31 cellular contexts compared by ENCODE assay signal in the genomic region with DNA sequence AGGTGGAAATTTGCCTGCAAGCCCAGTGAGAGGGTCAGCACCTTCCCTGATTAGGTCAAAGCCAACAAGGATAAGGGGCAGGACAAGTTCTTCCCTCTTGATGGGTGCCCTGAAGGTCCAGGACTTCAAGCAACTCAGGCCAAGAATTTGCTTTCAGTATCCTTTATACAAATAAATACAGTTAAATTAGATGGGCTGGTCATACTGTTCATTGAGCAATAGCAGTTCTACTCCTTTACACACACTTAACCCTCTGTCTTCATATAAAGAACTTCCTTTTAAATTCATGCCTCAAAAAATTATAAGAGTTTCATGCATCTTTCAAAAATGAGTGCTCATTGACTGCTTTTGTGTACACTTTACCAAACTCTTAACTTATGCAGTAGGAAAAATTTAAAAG.
DNase-seq lines count a peak whose midpoint lies in the region; ATAC-seq and TF ChIP-seq lines count a peak whose summit lies in the region.
"Had no signal": no experiment of that assay in that cellular context is flagged by ENCODE, and none has a peak within 500 bp of the region (broad histone marks: within the 10 kb centered on the region; RNA-seq: fewer than 3 reads in every experiment).

No MANE protein-coding gene starts in this region.

- H3K27ac ChIP-seq in heart right ventricle (peak overlapping the region in 7 of 10 donors; percentile 61 to 86 (median 74)), esophagus squamous epithelium (peak overlapping the region in 3 of 4 donors; percentile 10 to 72 (median 59)), lower lobe of right lung (peak overlapping the region; percentile 66)
- H3K27ac ChIP-seq: cardiac muscle cell, neutrophil, PC-9 had no signal

- TF ChIP-seq CTCF in heart right ventricle (IDR thresholded peaks at IDR 0.05) (no peak), esophagus squamous epithelium (IDR thresholded peaks at IDR 0.05) (no peak), lower lobe of right lung (IDR thresholded peaks at IDR 0.05) (no peak)

- in situ Hi-C loops in HAP-1 (cut with MboI; ENCODE audit: low sequenced_read_pairs) = no loop called here

- no peak for TF ChIP-seq POLR2A in esophagus squamous epithelium (IDR thresholded peaks at IDR 0.05)

- intact Hi-C loops in heart right ventricle (cut with DNase I) (loop anchor here in 2 of 10 donors (5.0 to 10.0 kb wide), 3 partner anchors 39 to 196 kb away; no protein-coding TSS in a partner anchor), left cardiac atrium (cut with DNase I) (loop anchor here in 1 of 2 donors (5.0 kb wide), 1 partner anchor 39 kb away; no protein-coding TSS in a partner anchor), esophagus squamous epithelium (cut with DNase I) (no loop called here), lower lobe of right lung (cut with DNase I) (no loop called here)

- DNase-seq in heart right ventricle (no peak), left cardiac atrium (no peak), esophagus squamous epithelium (lab: John Stamatoyannopoulos, UW) (no peak), lower lobe of right lung (no peak), NOMO-1 treated with DMSO at 0.1 percent for 48 hours (lab: John Stamatoyannopoulos, UW; ENCODE audit: unreplicated experiment) (no peak), NCI-H2081 (lab: John Stamatoyannopoulos, UW) (no peak), HAP-1 (ENCODE audit: low spot score in 2 of 2) (no peak)
- DNase-seq: 8988T; activated CD4-positive, CD25-positive, alpha-beta regulatory T cell; activated effector memory CD4-positive, alpha-beta T cell treated with anti-CD3 and anti-CD28 coated beads, Interleukin-2, amount 50 U/mL, for 16 hours; activated naive CD8-positive, alpha-beta T cell treated with anti-CD3 and anti-CD28 coated beads for 36 hours; activated T-cell treated with anti-CD3 and anti-CD28 coated beads, Interleukin-2, amount 50 U/mL, for 24 hours; effector memory CD4-positive, alpha-beta T cell; GF-D8; KG1; left lung; midbrain; naive thymus-derived CD4-positive, alpha-beta T cell; NCI-H1930; NCI-H524; PC-9; SK-N-SH; stimulated activated CD4-positive, alpha-beta T cell treated with anti-CD3 and anti-CD28 coated beads, Interleukin-4, amount 100 ng/mL, for 1 hour; T-helper 17 cell; trophoblast cell had no signal

- peaks cover 0 to 44% (median 25%) of the 10 kb centered on the region in 9 donors for H3K4me1 ChIP-seq in heart right ventricle
- H3K4me1 ChIP-seq in esophagus squamous epithelium = peaks cover 0 to 17% (median 0%) of the 10 kb centered on the region in 3 donors
- peaks cover 12% of the 10 kb centered on the region for H3K4me1 ChIP-seq in lower lobe of right lung
- H3K4me1 ChIP-seq in HAP-1 = peaks cover 9% of the 10 kb centered on the region
- H3K4me1 ChIP-seq: left lung had no signal

- H3K9me3 ChIP-seq in heart right ventricle (peaks cover 0 to 5% (median 0%) of the 10 kb centered on the region in 11 donors), esophagus squamous epithelium (no peaks in the 10 kb centered on the region), lower lobe of right lung (no peaks in the 10 kb centered on the region), HAP-1 (no peaks in the 10 kb centered on the region; the same call in 1 of the 2 replicates)
- H3K9me3 ChIP-seq: ascending aorta, neutrophil, SK-N-SH had no signal

- H3K27me3 ChIP-seq in heart right ventricle (no peaks in the 10 kb centered on the region), esophagus squamous epithelium (no peaks in the 10 kb centered on the region), lower lobe of right lung (ENCODE audit: low read depth) (no peaks in the 10 kb centered on the region), HAP-1 (ENCODE audit: low read depth) (no peaks in the 10 kb centered on the region)
- H3K27me3 ChIP-seq: ascending aorta, cardiac muscle cell, left lung, neutrophil had no signal

- H3K4me3 ChIP-seq in heart right ventricle = no peak overlapping the region
- H3K4me3 ChIP-seq in esophagus squamous epithelium = no peak overlapping the region
- no peak overlapping the region for H3K4me3 ChIP-seq in lower lobe of right lung
- no peak overlapping the region for H3K4me3 ChIP-seq in HAP-1
- H3K4me3 ChIP-seq: ascending aorta, cardiac muscle cell, coronary artery, left lung, PC-9 had no signal

- H3K36me3 ChIP-seq in heart right ventricle = no peaks in the 10 kb centered on the region
- H3K36me3 ChIP-seq in esophagus squamous epithelium = no peaks in the 10 kb centered on the region
- H3K36me3 ChIP-seq in lower lobe of right lung = no peaks in the 10 kb centered on the region
- no peaks in the 10 kb centered on the region for H3K36me3 ChIP-seq in HAP-1 (replicated peaks)
- H3K36me3 ChIP-seq: ascending aorta, cardiac muscle cell, left lung, neutrophil had no signal

- ATAC-seq in heart right ventricle = no peak
- ATAC-seq in left cardiac atrium = no peak
- ATAC-seq in lower lobe of right lung = no peak
- no peak for ATAC-seq in HG03565 (IDR thresholded peaks at IDR 0.05; ENCODE audit: unreplicated experiment)
- ATAC-seq: left lung; naive thymus-derived CD4-positive, alpha-beta T cell; sciatic nerve; T-helper 17 cell had no signal
